ENCODE assay signal across 27 cellular contexts in genomic region chr15:83898295-83898694, GRCh38.
"Had no signal": no experiment of that assay in that cellular context is flagged by ENCODE, and none has a peak within 500 bp of the region (broad histone marks: within the 10 kb centered on the region; RNA-seq: fewer than 3 reads in every experiment).

No MANE protein-coding gene starts in this region.

- H3K9me3 ChIP-seq: stomach, suprapubic skin, testis, thoracic aorta, thyroid gland, tibial artery, tibial nerve, transverse colon, upper lobe of left lung, upper lobe of right lung, uterus, vagina had no signal

- H3K36me3 ChIP-seq: suprapubic skin, thyroid gland, transverse colon, upper lobe of left lung, upper lobe of right lung, uterus, vagina had no signal

- H3K27ac ChIP-seq: suprapubic skin, testis, thoracic aorta, thyroid gland, tibial artery, tibial nerve, transverse colon, upper lobe of left lung, upper lobe of right lung, uterus, vagina had no signal

- H3K27me3 ChIP-seq: stomach, suprapubic skin, testis, thyroid gland, tibial artery, tibial nerve, transverse colon, upper lobe of left lung, upper lobe of right lung, uterus, vagina had no signal

- H3K4me1 ChIP-seq: stomach, suprapubic skin, testis, thyroid gland, tibial artery, tibial nerve, upper lobe of left lung, upper lobe of right lung, uterus, vagina had no signal

- ATAC-seq: stimulated activated effector memory CD8-positive, alpha-beta T cell treated with anti-CD3 and anti-CD28 coated beads, Interleukin-12 subunit alpha, Interleukin-12 subunit beta, amount 100 ng/mL, for 72 hours; stimulated activated memory B cell treated with anti-CD40 and anti-IgM and Interleukin-4, amounts not matched to agents 10 μg/mL and 1 μg/mL and 100 μg/mL, for 72 hours; stimulated activated naive B cell treated with anti-CD40 and anti-IgM and Interleukin-4, amounts not matched to agents 10 μg/mL and 1 μg/mL and 100 μg/mL, for 72 hours; stimulated activated naive CD8-positive, alpha-beta T cell treated with anti-CD3 and anti-CD28 coated beads, Interleukin-15, amount 100 ng/mL, for 72 hours; stimulated activated naive CD8-positive, alpha-beta T cell treated with anti-CD3 and anti-CD28 coated beads, Interleukin-15, Interleukin-2, amounts not matched to agents 100 U/mL and 50 U/mL, for 24 hours; upper lobe of right lung had no signal

- FAIRE-seq: urothelium cell line had no signal

- H3K4me3 ChIP-seq: stomach, suprapubic skin, testis, thoracic aorta, thyroid gland, tibial artery, tibial nerve, transverse colon, upper lobe of left lung, upper lobe of right lung, uterus, vagina had no signal

- DNase-seq: stimulated activated CD4-positive, alpha-beta T cell treated with anti-CD3 and anti-CD28 coated beads, Interleukin-2, amount 100 ng/mL, for 48 hours; stimulated activated CD4-positive, alpha-beta T cell treated with anti-CD3 and anti-CD28 coated beads, Interleukin-4, amount 100 ng/mL, for 1 hour; stimulated activated CD4-positive, alpha-beta T cell treated with anti-CD3 and anti-CD28 coated beads, Interleukin-4, amount 100 ng/mL, for 24 hours; stimulated activated CD4-positive, alpha-beta T cell treated with anti-CD3 and anti-CD28 coated beads, Interleukin-4, amount 100 ng/mL, for 4 hours; stimulated activated CD8-positive, alpha-beta memory T cell treated with anti-CD3 and anti-CD28 coated beads, Interleukin-4, amount 100 ng/mL, for 48 hours; stimulated activated naive B cell treated with anti-CD40 and anti-IgM and Interleukin-4, amounts not matched to agents 10 μg/mL and 1 μg/mL and 100 μg/mL, for 72 hours; stimulated activated naive CD4-positive, alpha-beta T cell; stimulated activated naive CD4-positive, alpha-beta T cell treated with Interleukin-2 at 50 U/mL for 16 hours; stimulated activated naive CD8-positive, alpha-beta T cell treated with anti-CD3 and anti-CD28 coated beads, Interleukin-15, amount 100 ng/mL, for 72 hours; stimulated activated naive CD8-positive, alpha-beta T cell treated with anti-CD3 and anti-CD28 coated beads, Interleukin-15, Interleukin-2, amounts not matched to agents 100 U/mL and 50 U/mL, for 24 hours; stomach; substantia nigra; testis; thyroid gland; tibial artery; transverse colon; trophoblast cell; upper lobe of left lung; upper lobe of right lung; uterus had no signal
